In genomic region chr16:84132527-84133285, GRCh38 we compare ENCODE assay signal across 37 cellular contexts. TPM values are rescaled to one million over a fixed set of nuclear protein-coding genes. Genes with fewer than 3 reads are reported as not detected.
A peak's percentile ranks its signal among the peaks of the same experiment; 100 is the strongest.
DNase-seq lines count a peak whose midpoint lies in the region; ATAC-seq, FAIRE-seq and TF ChIP-seq lines count a peak whose summit lies in the region.
"Had no signal": no experiment of that assay in that cellular context is flagged by ENCODE, and none has a peak within 500 bp of the region (broad histone marks: within the 10 kb centered on the region; RNA-seq: fewer than 3 reads in every experiment).

No MANE protein-coding gene starts in this region.

- H3K4me2 ChIP-seq in K562 (ENCODE audit: insufficient read depth, low read length): peak overlapping the region; percentile 13; the same call in 1 of the 2 replicates

- H3K27me3 Mint-ChIP-seq in nephron progenitor cell (ENCODE audit: low read depth, poor library complexity): no peaks in the 10 kb centered on the region
- H3K27me3 Mint-ChIP-seq: activated CD8-positive, alpha-beta memory T cell treated with anti-CD3 and anti-CD28 coated beads, Interleukin-2, amount 10 ng/mL, durations not matched to agents 7 days and 5 days had no signal

- no peak overlapping the region for H3K4me3 Mint-ChIP-seq in nephron progenitor cell
- H3K4me3 Mint-ChIP-seq: activated CD8-positive, alpha-beta memory T cell treated with anti-CD3 and anti-CD28 coated beads, Interleukin-2, amount 10 ng/mL, durations not matched to agents 7 days and 5 days; T-helper 1 cell treated with Interleukin-12 subunit alpha and Interleukin-12 subunit beta and Interleukin-4 antibody, amounts not matched to agents 30 μg/mL and 1 μg/mL, for 36 hours had no signal

- no peaks in the 10 kb centered on the region for H3K9me1 ChIP-seq in K562 (ENCODE audit: control insufficient read depth, insufficient read depth, low read length)

- H3K27me3 ChIP-seq in K562 (ENCODE audit: control insufficient read depth in 2 of 2, insufficient read depth in 2 of 2, low read length in 2 of 2) (no peaks in the 10 kb centered on the region), aorta (ENCODE audit: control insufficient read depth in 1 of 2, insufficient read depth in 2 of 2, low read length in 1 of 2) (no peaks in the 10 kb centered on the region)
- H3K27me3 ChIP-seq: upper lobe of left lung had no signal

- in situ Hi-C loops in K562 (cut with MboI): no loop called here
- in situ Hi-C loops in KBM-7 (cut with MboI; ENCODE audit: low pct_unique_long_range_greater_than_20kb, low sequenced_read_pairs): no loop called here

- no peaks in the 10 kb centered on the region for H4K20me1 ChIP-seq in K562 (replicated peaks; ENCODE audit: control insufficient read depth, insufficient read depth, low read length)

- no peak overlapping the region for H3K9ac ChIP-seq in K562 (ENCODE audit: insufficient read depth in 1 of 2, low read depth in 2 of 2, low read length in 2 of 2)

- 15% methylated on average over 7 of the region's 7 CpGs for WGBS in K562 (ENCODE audit: insufficient coverage, low coverage, missing lambda C conversion rate)
- 78 to 86% methylated on average over 7 of the region's 7 CpGs for WGBS in aorta, 2 donors

- peak; percentile 86 for FAIRE-seq in K562 (lab: Jason Lieb, UNC)
- FAIRE-seq: GM18507, keratinocyte, TTC549 had no signal

- H3K4me1 Mint-ChIP-seq in nephron progenitor cell: peaks cover 46% of the 10 kb centered on the region
- H3K4me1 Mint-ChIP-seq: activated CD8-positive, alpha-beta memory T cell treated with anti-CD3 and anti-CD28 coated beads, Interleukin-2, amount 10 ng/mL, durations not matched to agents 7 days and 5 days had no signal

- TF ChIP-seq EP300 in K562 (IDR thresholded peaks at IDR 0.05; ENCODE audit: low read length): no peak; the same call in 1 of the 2 replicates

- intact Hi-C loops in K562 (cut with micrococcal nuclease) (no loop called here), aorta (cut with DNase I) (no loop called here)

- H3K36me3 Mint-ChIP-seq in nephron progenitor cell (ENCODE audit: low read depth): peaks cover 61% of the 10 kb centered on the region
- H3K36me3 Mint-ChIP-seq: activated CD8-positive, alpha-beta memory T cell treated with anti-CD3 and anti-CD28 coated beads, Interleukin-2, amount 10 ng/mL, durations not matched to agents 7 days and 5 days had no signal

- H3K4me1 ChIP-seq in K562 (replicated peaks in 1 of 2; ENCODE audit: control insufficient read depth in 2 of 2, insufficient read depth in 2 of 2, low read length in 2 of 2) (peaks cover 12 to 21% of the 10 kb centered on the region in 2 experiments), aorta (ENCODE audit: control insufficient read depth in 1 of 2, insufficient read depth in 2 of 2, low read length in 2 of 2) (no peaks in the 10 kb centered on the region)
- H3K4me1 ChIP-seq: psoas muscle had no signal

- peak overlapping the region; percentile 64 for H3K27ac Mint-ChIP-seq in nephron progenitor cell
- H3K27ac Mint-ChIP-seq: activated CD8-positive, alpha-beta memory T cell treated with anti-CD3 and anti-CD28 coated beads, Interleukin-2, amount 10 ng/mL, durations not matched to agents 7 days and 5 days; T-helper 1 cell treated with Interleukin-12 subunit alpha and Interleukin-12 subunit beta and Interleukin-4 antibody, amounts not matched to agents 30 μg/mL and 1 μg/mL, for 36 hours had no signal

- no peak for TF ChIP-seq RAD21 in K562 (CRISPR knock-in tag; conservative IDR thresholded peaks at IDR 0.05 in 1 of 2, IDR thresholded peaks at IDR 0.05 in 1 of 2)

- H3K79me2 ChIP-seq in K562 (ENCODE audit: control insufficient read depth, insufficient read depth, low read length): peaks cover 27% of the 10 kb centered on the region

- H3K27ac ChIP-seq in K562 (ENCODE audit: extremely low read depth, low read depth, low read length) (peak overlapping the region; percentile 16; the same call in 1 of the 3 replicates), aorta (ENCODE audit: low read depth in 1 of 2, low read length in 2 of 2) (no peak overlapping the region)
- H3K27ac ChIP-seq: coronary artery, epithelial cell of prostate, left ventricle myocardium inferior, psoas muscle, upper lobe of left lung had no signal

- CTCF ChIA-PET in GM10248 (lab: Yijun Ruan, JAX) (interaction anchor here (0.6 to 3.5 kb wide), 6 partner anchors 8 to 70 kb away, joined by 3 to 18 read pairs (median 4); partner anchors contain the start of genes MBTPS1 and TAF1C), K562 (lab: Yijun Ruan, JAX; ENCODE audit: low intra/inter-chr PET ratio) (interaction anchor here (0.6 kb wide), 1 partner anchor 11 kb away, joined by 3 read pairs; no protein-coding TSS in a partner anchor)

- TF ChIP-seq POLR2A in K562 (conservative IDR thresholded peaks at IDR 0.05): no peak

- H3K36me3 ChIP-seq in K562 (ENCODE audit: control insufficient read depth, insufficient read depth, low read length) (peaks cover 33% of the 10 kb centered on the region; the same call in 1 of the 3 replicates), aorta (ENCODE audit: control insufficient read depth in 1 of 2, insufficient read depth in 2 of 2, low read length in 1 of 2) (peaks cover 0 to 2% of the 10 kb centered on the region in 2 donors)

- H3K9me3 Mint-ChIP-seq in nephron progenitor cell: peaks cover 3% of the 10 kb centered on the region
- H3K9me3 Mint-ChIP-seq: T-helper 1 cell treated with Interleukin-12 subunit alpha and Interleukin-12 subunit beta and Interleukin-4 antibody, amounts not matched to agents 30 μg/mL and 1 μg/mL, for 36 hours had no signal

- no peak overlapping the region for H3K4me3 ChIP-seq in K562
- H3K4me3 ChIP-seq in aorta (ENCODE audit: low read length in 2 of 2): no peak overlapping the region
- H3K4me3 ChIP-seq: coronary artery, left ventricle myocardium inferior, psoas muscle, upper lobe of left lung had no signal

- H2AFZ ChIP-seq in K562 (ENCODE audit: low read depth, low read length): no peak overlapping the region

- ATAC-seq in K562 (peak; percentile 74), GM18517 (IDR thresholded peaks at IDR 0.05; ENCODE audit: unreplicated experiment) (no peak), aorta (ENCODE audit: low FRiP score) (no peak)
- ATAC-seq: activated CD4-positive, CD25-positive, alpha-beta regulatory T cell treated with anti-CD3 and anti-CD28 coated beads, Interleukin-2, amount 50 U/mL, for 24 hours; activated CD8-positive, alpha-beta memory T cell treated with anti-CD3 and anti-CD28 coated beads, Interleukin-2, amount 10 ng/mL, durations not matched to agents 7 days and 5 days; psoas muscle; sciatic nerve had no signal

- no TSS peak for BruUV-seq in K562 (replicated peaks; lab: Mats Ljungman, UMichigan)

- H3K9me3 ChIP-seq in K562 (replicated peaks; ENCODE audit: control insufficient read depth, insufficient read depth, low read depth, low read length): no peaks in the 10 kb centered on the region
- no peaks in the 10 kb centered on the region for H3K9me3 ChIP-seq in aorta (ENCODE audit: control insufficient read depth, low read length)
- H3K9me3 ChIP-seq: left ventricle myocardium inferior, psoas muscle, upper lobe of left lung had no signal

- POLR2A ChIA-PET in GM10248 (lab: Yijun Ruan, JAX): interaction anchor here (0.6 kb wide), 1 partner anchor 20 kb away, joined by 6 read pairs; no protein-coding TSS in a partner anchor
- POLR2A ChIA-PET in K562 (lab: Yijun Ruan, JAX): interaction anchor here (0.7 to 9.6 kb wide), 5 partner anchors 9 to 146 kb away, joined by 3 to 145 read pairs (median 3); partner anchors contain the start of gene MBTPS1

- DNase-seq in GM10248 (ENCODE audit: extremely low spot score) (peak; percentile 35), Kasumi-1 (lab: John Stamatoyannopoulos, UW) (peak; percentile 17 to 45), K562 (ENCODE audit: extremely low read depth in 1 of 4, low spot score in 3 of 4) (peak in 2 of 4 experiments; percentile 59 to 76), nephron progenitor cell (no peak), LoVo (ENCODE audit: low spot score) (no peak), aorta (no peak), KBM-7 (no peak)
- DNase-seq: activated CD4-positive, alpha-beta T cell treated with anti-CD3 and anti-CD28 coated beads, Interleukin-2, amount 50 U/mL, for 4 hours; activated CD8-positive, alpha-beta memory T cell treated with anti-CD3 and anti-CD28 coated beads, Interleukin-2, amount 10 ng/mL, durations not matched to agents 7 days and 5 days; activated gamma-delta T cell treated with Interleukin-2 at 50 U/mL for 16 hours; activated T-cell treated with anti-CD3 and anti-CD28 coated beads, Interleukin-2, amount 50 U/mL, for 48 hours; DMS79 treated with DMSO at 0.1 percent for 48 hours; effector CD8-positive, alpha-beta T cell; GF-D8; HCEC 1CT; left ventricle myocardium inferior; NCI-H1048; NCI-H1694; NCI-H446; NCI-H748 treated with DMSO at 0.1 percent for 48 hours; psoas muscle; stimulated activated CD4-positive, alpha-beta T cell treated with anti-CD3 and anti-CD28 coated beads, Interleukin-4, amount 100 ng/mL, for 24 hours; substantia nigra; upper lobe of left lung had no signal

- TF ChIP-seq CTCF in GM10248 (IDR thresholded peaks at IDR 0.05; ENCODE audit: control extremely low read depth, extremely low read depth, low read depth, missing control alignments): no peak
- TF ChIP-seq CTCF in K562 (IDR thresholded peaks at IDR 0.05 in 2 of 3, conservative IDR thresholded peaks at IDR 0.05 in 1 of 3; ENCODE audit: insufficient read depth in 2 of 3, low read depth in 1 of 3, low read length in 3 of 3): no peak
- TF ChIP-seq CTCF in nephron progenitor cell (IDR thresholded peaks at IDR 0.05): no peak

RNA-seq across cellular contexts. Expression of gene HSDL1, which starts 12.3 kb away (rescaled TPM):
- total RNA-seq in K562 (2011; cell fraction: chromatin; rRNA removed; ENCODE audit: low replicate concordance): 41.6 and 67.8 TPM in 2 replicates
- 17.2 and 22.9 TPM in 2 replicates for total RNA-seq in K562 (2011; cell fraction: nucleolus; rRNA removed)
- total RNA-seq in K562 (2011; cell fraction: nucleoplasm; rRNA removed): 32.9 and 33.4 TPM in 2 replicates
- total RNA-seq in K562 (2014; rRNA removed) (19.7 and 20.5 TPM in 2 replicates), K562 (2014; rRNA removed; fragmentation: Illumina TruSeq; extraction: Trizol) (31.5 and 36.4 TPM in 2 replicates), K562 (2015; rRNA removed; fragmentation: Illumina TruSeq; extraction: Trizol) (38.6 and 39.9 TPM in 2 replicates), K562 (2021) (26.4 and 27.7 TPM in 2 replicates), aorta (10 to 100 TPM; 14.6 to 20.5 TPM)
- polyA plus RNA-seq in K562 (2011; rRNA removed) (41.2 and 45.7 TPM in 2 replicates), K562 (2014; fragmentation: Illumina TruSeq; extraction: Trizol) (24.1 and 26.9 TPM in 2 replicates), K562 (2014; fragmentation: Nextera tagmentation; extraction: Ambion mirVana) (10 to 100 TPM; 14.8 to 16.3 TPM), K562 (2014; rRNA removed) (25.8 and 31.0 TPM in 2 replicates), aorta (10 to 100 TPM; 11.4 to 19.0 TPM)
- polyA plus RNA-seq in K562 (2011; cell fraction: cytosol; rRNA removed): 14.2 and 29.2 TPM in 2 replicates
- 21.6 and 41.6 TPM in 2 replicates for polyA plus RNA-seq in K562 (2011; cell fraction: nucleus; rRNA removed)
- 30.0 and 50.6 TPM in 2 replicates for polyA plus RNA-seq in K562 (2012)
- polyA minus RNA-seq in K562 (2011; rRNA and poly(A)+ RNA removed): 44.1 and 45.6 TPM in 2 replicates
- polyA minus RNA-seq in K562 (2011; cell fraction: cytosol; rRNA and poly(A)+ RNA removed): 13.4 and 18.9 TPM in 2 replicates
- 8.1 and 13.8 TPM in 2 replicates for polyA minus RNA-seq in K562 (2011; cell fraction: nucleus; rRNA and poly(A)+ RNA removed)

RNA-seq across cellular contexts. Expression of gene DNAAF1, which starts 12.4 kb away (rescaled TPM):
- total RNA-seq in K562 (2011; cell fraction: chromatin; rRNA removed; ENCODE audit: low replicate concordance): not detected in 2 replicates
- not detected in 2 replicates for total RNA-seq in K562 (2011; cell fraction: nucleolus; rRNA removed)
- not detected in 2 replicates for total RNA-seq in K562 (2011; cell fraction: nucleoplasm; rRNA removed)
- not detected in 2 replicates for total RNA-seq in K562 (2014; rRNA removed)
- not detected in 2 replicates for total RNA-seq in K562 (2014; rRNA removed; fragmentation: Illumina TruSeq; extraction: Trizol)
- not detected in 2 replicates for total RNA-seq in K562 (2015; rRNA removed; fragmentation: Illumina TruSeq; extraction: Trizol)
- total RNA-seq in K562 (2021): not detected in 2 replicates
- polyA plus RNA-seq in K562 (2011; rRNA removed): not detected in 2 replicates
- polyA plus RNA-seq in K562 (2011; cell fraction: cytosol; rRNA removed): 0.03 TPM in 1 of 2 replicates, not detected in the other
- 0.04 and 0.20 TPM in 2 replicates for polyA plus RNA-seq in K562 (2011; cell fraction: nucleus; rRNA removed)
- 0.14 and 0.18 TPM in 2 replicates for polyA plus RNA-seq in K562 (2012)
- polyA plus RNA-seq in K562 (2014; fragmentation: Illumina TruSeq; extraction: Trizol): not detected in 2 replicates
- polyA plus RNA-seq in K562 (2014; fragmentation: Nextera tagmentation; extraction: Ambion mirVana): not detected
- polyA plus RNA-seq in K562 (2014; rRNA removed): 0.01 and 0.23 TPM in 2 replicates
- polyA minus RNA-seq in K562 (2011; rRNA and poly(A)+ RNA removed): not detected in 2 replicates
- polyA minus RNA-seq in K562 (2011; cell fraction: cytosol; rRNA and poly(A)+ RNA removed): not detected in 2 replicates
- polyA minus RNA-seq in K562 (2011; cell fraction: nucleus; rRNA and poly(A)+ RNA removed): not detected in 2 replicates
- total RNA-seq in aorta: under 1 TPM; 0.19 to 0.48 TPM
- 1 to 10 TPM in 1 of 2 donors, not detected in 1; 1.4 TPM for polyA plus RNA-seq in aorta
- total RNA-seq: activated CD8-positive, alpha-beta memory T cell treated with anti-CD3 and anti-CD28 coated beads, Interleukin-2, amount 10 ng/mL, durations not matched to agents 7 days and 5 days; cardiac septum; fibroblast of villous mesenchyme; mesenteric fat pad; psoas muscle had no signal

RNA-seq across cellular contexts. Expression of gene MBTPS1, which starts 16.0 kb away (rescaled TPM):
- 203 and 232 TPM in 2 replicates for total RNA-seq in K562 (2011; cell fraction: chromatin; rRNA removed; ENCODE audit: low replicate concordance)
- 178 and 187 TPM in 2 replicates for total RNA-seq in K562 (2011; cell fraction: nucleolus; rRNA removed)
- 182 and 207 TPM in 2 replicates for total RNA-seq in K562 (2011; cell fraction: nucleoplasm; rRNA removed)
- total RNA-seq in K562 (2014; rRNA removed) (43.8 and 50.9 TPM in 2 replicates), K562 (2014; rRNA removed; fragmentation: Illumina TruSeq; extraction: Trizol) (31.7 and 32.0 TPM in 2 replicates), K562 (2015; rRNA removed; fragmentation: Illumina TruSeq; extraction: Trizol) (35.7 and 40.3 TPM in 2 replicates), K562 (2021) (46.6 and 53.9 TPM in 2 replicates), aorta (100 to 1,000 TPM in 1 of 2 donors, 10 to 100 TPM in 1; 75.0 to 108 TPM)
- polyA plus RNA-seq in K562 (2011; rRNA removed) (47.5 and 57.6 TPM in 2 replicates), K562 (2014; fragmentation: Illumina TruSeq; extraction: Trizol) (47.5 and 50.6 TPM in 2 replicates), K562 (2014; fragmentation: Nextera tagmentation; extraction: Ambion mirVana) (1 to 10 TPM; 2.8 to 4.3 TPM), K562 (2014; rRNA removed) (47.3 and 52.6 TPM in 2 replicates), aorta (10 to 100 TPM; 28.9 to 68.3 TPM)
- polyA plus RNA-seq in K562 (2011; cell fraction: cytosol; rRNA removed): 34.2 and 40.0 TPM in 2 replicates
- polyA plus RNA-seq in K562 (2011; cell fraction: nucleus; rRNA removed): 123 and 127 TPM in 2 replicates
- 53.2 and 68.8 TPM in 2 replicates for polyA plus RNA-seq in K562 (2012)
- polyA minus RNA-seq in K562 (2011; rRNA and poly(A)+ RNA removed): 74.1 and 90.4 TPM in 2 replicates
- polyA minus RNA-seq in K562 (2011; cell fraction: cytosol; rRNA and poly(A)+ RNA removed): 38.7 and 55.3 TPM in 2 replicates
- 101 and 126 TPM in 2 replicates for polyA minus RNA-seq in K562 (2011; cell fraction: nucleus; rRNA and poly(A)+ RNA removed)

RNA-seq across cellular contexts. Expression of gene TAF1C, which starts 54.2 kb away (rescaled TPM):
- 116 and 351 TPM in 2 replicates for total RNA-seq in K562 (2011; cell fraction: chromatin; rRNA removed; ENCODE audit: low replicate concordance)
- 244 and 250 TPM in 2 replicates for total RNA-seq in K562 (2011; cell fraction: nucleolus; rRNA removed)
- total RNA-seq in K562 (2011; cell fraction: nucleoplasm; rRNA removed): 152 and 153 TPM in 2 replicates
- total RNA-seq in K562 (2014; rRNA removed): 26.2 and 43.0 TPM in 2 replicates
- 7.9 and 9.8 TPM in 2 replicates for total RNA-seq in K562 (2014; rRNA removed; fragmentation: Illumina TruSeq; extraction: Trizol)
- total RNA-seq in K562 (2015; rRNA removed; fragmentation: Illumina TruSeq; extraction: Trizol): 22.3 and 23.0 TPM in 2 replicates
- 46.6 and 55.0 TPM in 2 replicates for total RNA-seq in K562 (2021)
- 16.7 and 31.2 TPM in 2 replicates for polyA plus RNA-seq in K562 (2011; rRNA removed)
- 19.9 and 24.5 TPM in 2 replicates for polyA plus RNA-seq in K562 (2011; cell fraction: cytosol; rRNA removed)
- 377 and 587 TPM in 2 replicates for polyA plus RNA-seq in K562 (2011; cell fraction: nucleus; rRNA removed)
- 49.7 and 55.2 TPM in 2 replicates for polyA plus RNA-seq in K562 (2012)
- polyA plus RNA-seq in K562 (2014; fragmentation: Illumina TruSeq; extraction: Trizol): 21.0 and 35.4 TPM in 2 replicates
- polyA plus RNA-seq in K562 (2014; fragmentation: Nextera tagmentation; extraction: Ambion mirVana): 1 to 10 TPM; 1.5 TPM
- polyA plus RNA-seq in K562 (2014; rRNA removed): 64.8 and 74.8 TPM in 2 replicates
- polyA minus RNA-seq in K562 (2011; rRNA and poly(A)+ RNA removed): 15.9 and 16.8 TPM in 2 replicates
- polyA minus RNA-seq in K562 (2011; cell fraction: cytosol; rRNA and poly(A)+ RNA removed): 12.5 and 15.9 TPM in 2 replicates
- 100 and 102 TPM in 2 replicates for polyA minus RNA-seq in K562 (2011; cell fraction: nucleus; rRNA and poly(A)+ RNA removed)
- 10 to 100 TPM; 46.6 to 50.9 TPM for total RNA-seq in aorta
- 10 to 100 TPM in 1 of 2 donors, 1 to 10 TPM in 1; 8.4 to 80.9 TPM for polyA plus RNA-seq in aorta

RNA-seq across cellular contexts. Expression of gene ADAD2, which starts 58.3 kb away (rescaled TPM):
- not detected in 2 replicates for total RNA-seq in K562 (2011; cell fraction: chromatin; rRNA removed; ENCODE audit: low replicate concordance)
- total RNA-seq in K562 (2011; cell fraction: nucleolus; rRNA removed): not detected in 2 replicates
- not detected in 2 replicates for total RNA-seq in K562 (2011; cell fraction: nucleoplasm; rRNA removed)
- total RNA-seq in K562 (2014; rRNA removed) (not detected in 2 replicates), K562 (2014; rRNA removed; fragmentation: Illumina TruSeq; extraction: Trizol) (not detected in 2 replicates), K562 (2015; rRNA removed; fragmentation: Illumina TruSeq; extraction: Trizol) (not detected in 2 replicates), K562 (2021) (not detected in 2 replicates), aorta (under 1 TPM in 1 of 2 donors, not detected in 1; 0.33 TPM)
- polyA plus RNA-seq in K562 (2011; rRNA removed) (not detected in 2 replicates), K562 (2014; fragmentation: Illumina TruSeq; extraction: Trizol) (not detected in 2 replicates), K562 (2014; fragmentation: Nextera tagmentation; extraction: Ambion mirVana) (not detected), K562 (2014; rRNA removed) (0.07 TPM in 1 of 2 replicates, not detected in the other), aorta (1 to 10 TPM in 1 of 2 donors, not detected in 1; 1.0 TPM)
- not detected in 2 replicates for polyA plus RNA-seq in K562 (2011; cell fraction: cytosol; rRNA removed)
- not detected in 2 replicates for polyA plus RNA-seq in K562 (2011; cell fraction: nucleus; rRNA removed)
- not detected in 2 replicates for polyA plus RNA-seq in K562 (2012)
- not detected in 2 replicates for polyA minus RNA-seq in K562 (2011; rRNA and poly(A)+ RNA removed)
- not detected in 2 replicates for polyA minus RNA-seq in K562 (2011; cell fraction: cytosol; rRNA and poly(A)+ RNA removed)
- not detected in 2 replicates for polyA minus RNA-seq in K562 (2011; cell fraction: nucleus; rRNA and poly(A)+ RNA removed)
- total RNA-seq: A172; activated CD8-positive, alpha-beta memory T cell treated with anti-CD3 and anti-CD28 coated beads, Interleukin-2, amount 10 ng/mL, durations not matched to agents 7 days and 5 days; fibroblast of villous mesenchyme; mesenteric fat pad; psoas muscle; sciatic nerve had no signal
- polyA plus RNA-seq: keratinocyte had no signal

Comparison
In these comparisons a context has a peak if more than half of its experiments do, and no peak if none do; other contexts are left out.
1. DNase-seq: peak in GM10248 (single experiment) and Kasumi-1 (2 of 2); none in nephron progenitor cell (single experiment), LoVo (single experiment), aorta (0 of 2) and KBM-7 (single experiment).